ENCODE assay signal across 21 cellular contexts in genomic region chr7:79980376-79980775, GRCh38.
"Had no signal": no experiment of that assay in that cellular context is flagged by ENCODE, and none has a peak within 500 bp of the region (broad histone marks: within the 10 kb centered on the region; RNA-seq: fewer than 3 reads in every experiment).

No MANE protein-coding gene starts in this region.

- H3K36me3 ChIP-seq: gastroesophageal sphincter, left ventricle myocardium inferior, lower lobe of right lung, stomach had no signal

- H3K9me3 ChIP-seq: gastroesophageal sphincter, left ventricle myocardium inferior, lower lobe of right lung, psoas muscle had no signal

- H3K4me1 ChIP-seq: gastroesophageal sphincter, left ventricle myocardium inferior, lower lobe of right lung, psoas muscle, stomach had no signal

- H3K27me3 ChIP-seq: dorsolateral prefrontal cortex, gastroesophageal sphincter, stomach had no signal

- H3K27ac ChIP-seq: dorsolateral prefrontal cortex, gastroesophageal sphincter, left ventricle myocardium inferior, lower lobe of right lung, psoas muscle, stomach had no signal

- ATAC-seq: esophagus mucosa, gastroesophageal sphincter, lower lobe of right lung, psoas muscle, sciatic nerve had no signal

- H3K4me3 ChIP-seq: dorsolateral prefrontal cortex, gastroesophageal sphincter, left ventricle myocardium inferior, lower lobe of right lung, psoas muscle, stomach had no signal

- DNase-seq: cortex of kidney; dorsolateral prefrontal cortex; effector CD8-positive, alpha-beta T cell; foreskin fibroblast; immature natural killer cell; kidney; left cardiac atrium; left ventricle myocardium inferior; lower lobe of right lung; mesendoderm; naive B cell; occipital lobe; psoas muscle; retina; stimulated activated naive CD4-positive, alpha-beta T cell; stomach; substantia nigra; trophoblast cell had no signal
